Comparison of ENCODE assay signal across 31 cellular contexts in genomic region chr15:45097466-45097865, GRCh38. TPM values are rescaled to one million over a fixed set of nuclear protein-coding genes. Genes with fewer than 3 reads are reported as not detected.
"Had no signal": no experiment of that assay in that cellular context is flagged by ENCODE, and none has a peak within 500 bp of the region (broad histone marks: within the 10 kb centered on the region; RNA-seq: fewer than 3 reads in every experiment).

No MANE protein-coding gene starts in this region.

- H3K27me3 ChIP-seq: colonic mucosa, esophagus squamous epithelium, gastrocnemius medialis, left lung had no signal

- H3K36me3 ChIP-seq: colonic mucosa, esophagus squamous epithelium, gastrocnemius medialis, heart right ventricle, left lung, lower lobe of right lung had no signal

- H3K4me1 ChIP-seq: colonic mucosa, gastrocnemius medialis, heart right ventricle, left lung, lower lobe of right lung had no signal

- H3K27ac ChIP-seq: colonic mucosa, epithelial cell of prostate, esophagus squamous epithelium, gastrocnemius medialis, heart right ventricle, left lung, lower lobe of right lung had no signal

- ATAC-seq: effector memory CD8-positive, alpha-beta T cell; esophagus mucosa; gastrocnemius medialis; heart right ventricle; left cardiac atrium; left lung; left ventricle myocardium superior; lower lobe of right lung; mucosa of descending colon had no signal

- H3K4me1 Mint-ChIP-seq: mesothelial cell of epicardium had no signal

- H3K36me3 Mint-ChIP-seq: mesothelial cell of epicardium had no signal

- H3K4me3 Mint-ChIP-seq: dendritic cell treated with granulocyte-macrophage colony-stimulating factor and Interleukin-4, amounts not matched to agents 40 ng/mL and 50 ng/mL, for 4 days; effector memory CD8-positive, alpha-beta T cell; endodermal cell; mesothelial cell of epicardium had no signal

- H3K9me3 ChIP-seq: colonic mucosa, esophagus squamous epithelium, gastrocnemius medialis, heart right ventricle, left lung, lower lobe of right lung, mucosa of descending colon had no signal

- H3K9me3 Mint-ChIP-seq: dendritic cell treated with granulocyte-macrophage colony-stimulating factor and Interleukin-4, amounts not matched to agents 40 ng/mL and 50 ng/mL, for 4 days; effector memory CD8-positive, alpha-beta T cell; endodermal cell; mesothelial cell of epicardium had no signal

- H3K27ac Mint-ChIP-seq: dendritic cell treated with granulocyte-macrophage colony-stimulating factor and Interleukin-4, amounts not matched to agents 40 ng/mL and 50 ng/mL, for 4 days; effector memory CD8-positive, alpha-beta T cell; endodermal cell; mesothelial cell of epicardium had no signal

- H3K4me3 ChIP-seq: colonic mucosa, esophagus squamous epithelium, gastrocnemius medialis, heart right ventricle, left lung, lower lobe of right lung, mucosa of descending colon had no signal

- DNase-seq: colonic mucosa; cortex of kidney; effector CD8-positive, alpha-beta T cell; effector memory CD8-positive, alpha-beta T cell; endodermal cell; erythroblast; esophagus squamous epithelium; foreskin fibroblast; foreskin melanocyte; gastrocnemius medialis; glutamatergic neuron; heart right ventricle; hippocampal formation; left cardiac atrium; left ventricle myocardium superior; lower lobe of right lung; mesenchymal stem cell; mucosa of descending colon had no signal

RNA-seq across cellular contexts. Expression of gene DUOX2, which starts 16.5 kb away (rescaled TPM):
- total RNA-seq: dermis microvascular lymphatic vessel endothelial cell, gastrocnemius medialis, glomerular endothelial cell, lung microvascular endothelial cell, myocyte had no signal

RNA-seq across cellular contexts. Expression of gene DUOXA2, which starts 16.7 kb away (rescaled TPM):
- total RNA-seq: dermis microvascular lymphatic vessel endothelial cell, endodermal cell, gastrocnemius medialis, glomerular endothelial cell, heart right ventricle, kidney epithelial cell, left cardiac atrium, left lung, left ventricle myocardium superior, lower leg skin, lower lobe of right lung, lung microvascular endothelial cell, mesenteric fat pad, mesothelial cell of epicardium, myocyte had no signal
- polyA plus RNA-seq: heart right ventricle, keratinocyte had no signal

RNA-seq across cellular contexts. Expression of gene DUOXA1, which starts 32.2 kb away (rescaled TPM):
- total RNA-seq: dermis microvascular lymphatic vessel endothelial cell, gastrocnemius medialis, glomerular endothelial cell, kidney epithelial cell, lung microvascular endothelial cell, myocyte had no signal

RNA-seq across cellular contexts. Expression of gene DUOX1, which starts 32.3 kb away (rescaled TPM):
- total RNA-seq: dermis microvascular lymphatic vessel endothelial cell, glomerular endothelial cell, lung microvascular endothelial cell, myocyte had no signal
